2 cellular contexts compared by ENCODE assay signal in genomic region chr7:43604251-43604650, GRCh38.
TF ChIP-seq lines count a peak whose summit lies in the region.

No MANE protein-coding gene starts in this region.

TF ChIP-seq in HEK293, 187 proteins besides CTCF, POLR2A, EP300 and RAD21:
- TF ChIP-seq ZNF280D (tag by site-specific recombination; IDR thresholded peaks at IDR 0.05) (peak; percentile 68; the same call in 1 of the 2 replicates), ZNF341 (tag by site-specific recombination; IDR thresholded peaks at IDR 0.05; ENCODE audit: low read depth) (no peak)

TF ChIP-seq in GM12878, 131 proteins besides CTCF, POLR2A, EP300 and RAD21:
- no peak for TF ChIP-seq SUZ12 (IDR thresholded peaks at IDR 0.05; ENCODE audit: unreplicated experiment)
- no peak for TF ChIP-seq ZNF384 (IDR thresholded peaks at IDR 0.05; ENCODE audit: borderline replicate concordance, low read depth, low read length)
- no peak for TF ChIP-seq HDAC2 (IDR thresholded peaks at IDR 0.05)
- TF ChIP-seq IKZF2 (IDR thresholded peaks at IDR 0.05): peak; percentile 41 to 47; a peak in 3 of 4 replicates
- TF ChIP-seq NBN (IDR thresholded peaks at IDR 0.05): peak; percentile 51; the same call in 1 of the 2 replicates
- 0 out of 2 replicates have a peak, but pooled peaks have one; percentile 45 for TF ChIP-seq CBX5 (IDR thresholded peaks at IDR 0.05; ENCODE audit: low read depth)
- no peak for TF ChIP-seq HCFC1 (IDR thresholded peaks at IDR 0.05; ENCODE audit: low read length)
